ENCODE assay signal across 13 cellular contexts in the genomic region with DNA sequence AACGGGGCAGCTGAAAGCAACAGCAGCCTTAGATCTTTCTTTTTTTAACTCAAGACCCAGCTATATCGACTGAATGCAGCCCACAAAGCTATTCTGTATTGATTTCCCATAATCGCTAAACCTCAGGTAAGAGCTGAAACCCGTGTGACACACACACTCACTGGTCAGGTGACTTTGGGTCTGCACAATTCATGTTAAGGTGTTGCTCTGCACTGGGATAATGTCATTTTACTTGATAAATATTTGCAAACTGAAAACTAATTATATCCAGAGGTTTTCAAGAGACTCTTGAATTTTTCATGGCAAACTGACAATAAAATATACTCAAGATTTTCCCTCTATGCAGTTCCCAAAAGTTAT. TPM values are rescaled to one million over a fixed set of nuclear protein-coding genes. Genes with fewer than 3 reads are reported as not detected.
DNase-seq lines count a peak whose midpoint lies in the region; ATAC-seq lines count a peak whose summit lies in the region.
"Had no signal": no experiment of that assay in that cellular context is flagged by ENCODE, and none has a peak within 500 bp of the region (broad histone marks: within the 10 kb centered on the region; RNA-seq: fewer than 3 reads in every experiment).

No MANE protein-coding gene starts in this region.

- CTCF ChIA-PET in activated naive CD4-positive, alpha-beta T cell treated with anti-CD3 and anti-CD28 coated beads, Interleukin-2, amount 10 ng/mL, durations not matched to agents 7 days and 5 days (lab: Charles Lee): interaction anchor here (0.5 to 1.5 kb wide), 4 partner anchors 13 to 156 kb away, joined by 3 to 6 read pairs (median 3); no protein-coding TSS in a partner anchor

- no peaks in the 10 kb centered on the region for H3K36me3 Mint-ChIP-seq in activated naive CD4-positive, alpha-beta T cell treated with anti-CD3 and anti-CD28 coated beads, Interleukin-2, amount 10 ng/mL, durations not matched to agents 7 days and 5 days
- peaks cover 12% of the 10 kb centered on the region for H3K36me3 Mint-ChIP-seq in IgD-negative memory B cell
- peaks cover 11% of the 10 kb centered on the region for H3K36me3 Mint-ChIP-seq in stimulated activated effector memory CD8-positive, alpha-beta T cell treated with anti-CD3 and anti-CD28 coated beads, Interleukin-12 subunit alpha, Interleukin-12 subunit beta, amount 100 ng/mL, for 72 hours

- H3K4me1 Mint-ChIP-seq in activated naive CD4-positive, alpha-beta T cell treated with anti-CD3 and anti-CD28 coated beads, Interleukin-2, amount 10 ng/mL, durations not matched to agents 7 days and 5 days: peaks cover 23% of the 10 kb centered on the region
- peaks cover 26 to 35% (median 29%) of the 10 kb centered on the region in 3 donors for H3K4me1 Mint-ChIP-seq in IgD-negative memory B cell
- peaks cover 21% of the 10 kb centered on the region for H3K4me1 Mint-ChIP-seq in stimulated activated effector memory CD8-positive, alpha-beta T cell treated with anti-CD3 and anti-CD28 coated beads, Interleukin-12 subunit alpha, Interleukin-12 subunit beta, amount 100 ng/mL, for 72 hours

- H3K27ac Mint-ChIP-seq in activated naive CD4-positive, alpha-beta T cell treated with anti-CD3 and anti-CD28 coated beads, Interleukin-2, amount 10 ng/mL, durations not matched to agents 7 days and 5 days: peak overlapping the region; percentile 51
- peak overlapping the region in 2 of 3 donors; percentile 8 to 85 for H3K27ac Mint-ChIP-seq in IgD-negative memory B cell
- peak overlapping the region; percentile 33 for H3K27ac Mint-ChIP-seq in stimulated activated effector memory CD8-positive, alpha-beta T cell treated with anti-CD3 and anti-CD28 coated beads, Interleukin-12 subunit alpha, Interleukin-12 subunit beta, amount 100 ng/mL, for 72 hours

- peak; percentile 31 for ATAC-seq in GM21723 (IDR thresholded peaks at IDR 0.05; ENCODE audit: unreplicated experiment)
- ATAC-seq in stimulated activated effector memory CD8-positive, alpha-beta T cell treated with anti-CD3 and anti-CD28 coated beads, Interleukin-12 subunit alpha, Interleukin-12 subunit beta, amount 100 ng/mL, for 72 hours: peak; percentile 55
- ATAC-seq in GM21576 (IDR thresholded peaks at IDR 0.05; ENCODE audit: unreplicated experiment): no peak

- no peak overlapping the region for H3K4me3 Mint-ChIP-seq in activated naive CD4-positive, alpha-beta T cell treated with anti-CD3 and anti-CD28 coated beads, Interleukin-2, amount 10 ng/mL, durations not matched to agents 7 days and 5 days
- peak overlapping the region in 3 of 4 donors; percentile 3 to 84 (median 34) for H3K4me3 Mint-ChIP-seq in IgD-negative memory B cell
- no peak overlapping the region for H3K4me3 Mint-ChIP-seq in stimulated activated effector memory CD8-positive, alpha-beta T cell treated with anti-CD3 and anti-CD28 coated beads, Interleukin-12 subunit alpha, Interleukin-12 subunit beta, amount 100 ng/mL, for 72 hours

- DNase-seq in activated naive CD4-positive, alpha-beta T cell treated with anti-CD3 and anti-CD28 coated beads, Interleukin-2, amount 10 ng/mL, durations not matched to agents 7 days and 5 days: no peak
- DNase-seq in activated naive CD4-positive, alpha-beta T cell treated with anti-CD3 and anti-CD28 coated beads, Interleukin-2, amount 50 U/mL, for 16 hours: no peak
- no peak for DNase-seq in stimulated activated effector memory CD8-positive, alpha-beta T cell treated with anti-CD3 and anti-CD28 coated beads, Interleukin-12 subunit alpha, Interleukin-12 subunit beta, amount 100 ng/mL, for 72 hours (ENCODE audit: low spot score in 2 of 2)
- DNase-seq in activated gamma-delta T cell treated with Interleukin-2 at 50 U/mL for 16 hours (no peak), KG1 (lab: John Stamatoyannopoulos, UW) (no peak)
- DNase-seq: activated CD8-positive, alpha-beta memory T cell treated with anti-CD3 and anti-CD28 coated beads, Interleukin-2, amount 50 U/mL, for 4 hours; DMS 273 treated with DMSO at 0.1 percent for 48 hours; NCI-H187; SHP77; stimulated activated CD4-positive, alpha-beta T cell treated with anti-CD3 and anti-CD28 coated beads, Interleukin-1b, Interleukin-23, amount 100 ng/mL, for 48 hours had no signal

- peaks cover 12% of the 10 kb centered on the region for H3K27me3 Mint-ChIP-seq in activated naive CD4-positive, alpha-beta T cell treated with anti-CD3 and anti-CD28 coated beads, Interleukin-2, amount 10 ng/mL, durations not matched to agents 7 days and 5 days
- no peaks in the 10 kb centered on the region for H3K27me3 Mint-ChIP-seq in IgD-negative memory B cell

- no peaks in the 10 kb centered on the region for H3K9me3 Mint-ChIP-seq in activated naive CD4-positive, alpha-beta T cell treated with anti-CD3 and anti-CD28 coated beads, Interleukin-2, amount 10 ng/mL, durations not matched to agents 7 days and 5 days
- no peaks in the 10 kb centered on the region for H3K9me3 Mint-ChIP-seq in IgD-negative memory B cell
- H3K9me3 Mint-ChIP-seq in stimulated activated effector memory CD8-positive, alpha-beta T cell treated with anti-CD3 and anti-CD28 coated beads, Interleukin-12 subunit alpha, Interleukin-12 subunit beta, amount 100 ng/mL, for 72 hours: no peaks in the 10 kb centered on the region

RNA-seq across cellular contexts. Expression of a gene that starts 33.1 kb away (rescaled TPM):
- polyA plus RNA-seq in IgD-negative memory B cell: 55.5 TPM

Comparison
In these comparisons a context has a peak if more than half of its experiments do, and no peak if none do; other contexts are left out.
1. H3K4me3 Mint-ChIP-seq: peak in IgD-negative memory B cell (3 of 4); none in activated naive CD4-positive, alpha-beta T cell treated with anti-CD3 and anti-CD28 coated beads, Interleukin-2, amount 10 ng/mL, durations not matched to agents 7 days and 5 days (single experiment) and stimulated activated effector memory CD8-positive, alpha-beta T cell treated with anti-CD3 and anti-CD28 coated beads, Interleukin-12 subunit alpha, Interleukin-12 subunit beta, amount 100 ng/mL, for 72 hours (single experiment).
2. Peak in every context shown above with its lines, with median percentiles within 50 percentile points of each other: H3K27ac Mint-ChIP-seq.